1 cellular context compared by ENCODE assay signal in the genomic region with DNA sequence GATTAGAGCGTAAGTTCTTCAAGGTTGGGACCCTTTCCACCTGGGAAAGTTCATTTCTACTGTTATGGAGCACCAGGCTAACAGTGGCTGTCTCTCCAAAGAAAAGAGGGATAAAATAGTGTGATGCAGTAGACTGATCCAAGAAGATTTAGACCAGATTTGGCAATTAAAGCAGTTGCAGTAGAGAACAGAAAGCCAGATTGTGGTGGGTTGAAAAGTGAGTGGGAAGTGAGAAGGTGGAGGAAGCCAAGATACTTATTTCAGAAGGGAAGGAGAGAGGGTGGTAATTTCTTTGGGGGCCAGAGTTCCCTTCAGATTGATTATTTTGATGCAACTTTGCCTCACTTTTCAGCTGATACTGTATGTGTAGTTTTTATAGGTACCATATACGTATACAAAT.
TF ChIP-seq lines count a peak whose summit lies in the region.

No MANE protein-coding gene starts in this region.

TF ChIP-seq in A549, 52 proteins besides CTCF, POLR2A, EP300 and RAD21:
- TF ChIP-seq GATA3 (IDR thresholded peaks at IDR 0.05; ENCODE audit: borderline replicate concordance), result no peak
- TF ChIP-seq NR3C1 (IDR thresholded peaks at IDR 0.05), result no peak
- TF ChIP-seq RNF2 (IDR thresholded peaks at IDR 0.05; ENCODE audit: borderline replicate concordance, low read depth), result no peak
- no peak for TF ChIP-seq HOXB13 (CRISPR knock-in tag; IDR thresholded peaks at IDR 0.05; ENCODE audit: low read depth)
- no peak for TF ChIP-seq ZC3H11A (IDR thresholded peaks at IDR 0.05)
- no peak for TF ChIP-seq TFCP2L1 (CRISPR knock-in tag; IDR thresholded peaks at IDR 0.05)
